ENCODE assay signal across 10 cellular contexts in genomic region chr2:42192642-42193566, GRCh38. TPM values are rescaled to one million over a fixed set of nuclear protein-coding genes. Genes with fewer than 3 reads are reported as not detected.
DNase-seq lines count a peak whose midpoint lies in the region; ATAC-seq and TF ChIP-seq lines count a peak whose summit lies in the region.
"Had no signal": no experiment of that assay in that cellular context is flagged by ENCODE, and none has a peak within 500 bp of the region (broad histone marks: within the 10 kb centered on the region; RNA-seq: fewer than 3 reads in every experiment).

No MANE protein-coding gene starts in this region.

- no peaks in the 10 kb centered on the region for H3K27me3 Mint-ChIP-seq in CD8-positive, alpha-beta memory T cell

- no peak for TF ChIP-seq CTCF in fibroblast of lung (conservative IDR thresholded peaks at IDR 0.05 in 1 of 2, IDR thresholded peaks at IDR 0.05 in 1 of 2; ENCODE audit: low read depth in 1 of 2, low read length in 2 of 2)

- no peaks in the 10 kb centered on the region for H3K36me3 ChIP-seq in CD8-positive, alpha-beta memory T cell (ENCODE audit: insufficient read depth, low read length)
- H3K36me3 ChIP-seq in fibroblast of lung (ENCODE audit: control insufficient read depth, insufficient read depth, low read length) = no peaks in the 10 kb centered on the region
- H3K36me3 ChIP-seq: HAP-1, SJSA1 had no signal

- intact Hi-C loops in Right ventricle myocardium inferior (cut with DNase I) = no loop called here

- POLR2A ChIA-PET in CD8-positive, alpha-beta memory T cell (lab: Charles Lee) = no interaction called here

- peak overlapping the region; percentile 15 to 86 (median 72) for H3K27ac Mint-ChIP-seq in CD8-positive, alpha-beta memory T cell

- H3K4me2 ChIP-seq in fibroblast of lung (ENCODE audit: extremely low read depth, insufficient read depth, low read length) = peak overlapping the region; percentile 46

- no peak overlapping the region for H3K27ac ChIP-seq in CD8-positive, alpha-beta memory T cell (ENCODE audit: low read depth, low read length)
- no peak overlapping the region for H3K27ac ChIP-seq in fibroblast of lung (ENCODE audit: insufficient read depth, low read length)
- H3K27ac ChIP-seq: SJSA1 had no signal

- no peaks in the 10 kb centered on the region for H3K27me3 ChIP-seq in CD8-positive, alpha-beta memory T cell (ENCODE audit: insufficient read depth, low read length, poor library complexity, severe bottlenecking)
- H3K27me3 ChIP-seq in fibroblast of lung (ENCODE audit: control insufficient read depth, insufficient read depth, low read length) = no peaks in the 10 kb centered on the region
- H3K27me3 ChIP-seq: SJSA1 had no signal

- H2AFZ ChIP-seq in fibroblast of lung (ENCODE audit: low read length) = no peak overlapping the region

- CTCF ChIA-PET in CD8-positive, alpha-beta memory T cell (lab: Charles Lee) = interaction anchor here (4.3 kb wide), 1 partner anchor 97 kb away, joined by 55 read pairs; no protein-coding TSS in a partner anchor

- no peaks in the 10 kb centered on the region for H3K9me3 Mint-ChIP-seq in CD8-positive, alpha-beta memory T cell

- peak; percentile 64 for ATAC-seq in GM19372 (IDR thresholded peaks at IDR 0.05; ENCODE audit: low read depth, unreplicated experiment)
- peak; percentile 58 for ATAC-seq in HG03521 (IDR thresholded peaks at IDR 0.05; ENCODE audit: unreplicated experiment)
- ATAC-seq in HG03342 (IDR thresholded peaks at IDR 0.05; ENCODE audit: unreplicated experiment) = no peak
- ATAC-seq in Right ventricle myocardium inferior = no peak

- peaks cover 65% of the 10 kb centered on the region for H3K79me2 ChIP-seq in fibroblast of lung (ENCODE audit: control insufficient read depth, insufficient read depth, low read length)

- H3K36me3 Mint-ChIP-seq in CD8-positive, alpha-beta memory T cell = peaks cover 0 to 32% (median 3%) of the 10 kb centered on the region in 3 donors

- no peaks in the 10 kb centered on the region for H3K9me3 ChIP-seq in CD8-positive, alpha-beta memory T cell (ENCODE audit: low read length)
- no peaks in the 10 kb centered on the region for H3K9me3 ChIP-seq in fibroblast of lung (ENCODE audit: control insufficient read depth, insufficient read depth, low read depth, low read length)
- H3K9me3 ChIP-seq: HAP-1, SJSA1 had no signal

- no peak overlapping the region for H3K9ac ChIP-seq in fibroblast of lung (ENCODE audit: insufficient read depth, low read length)

- peaks cover 66 to 94% (median 86%) of the 10 kb centered on the region in 3 donors for H3K4me1 Mint-ChIP-seq in CD8-positive, alpha-beta memory T cell

- no peak for DNase-seq in CD8-positive, alpha-beta memory T cell
- DNase-seq in fibroblast of lung (ENCODE audit: low read depth in 2 of 2) (no peak), amniotic stem cell (lab: John Stamatoyannopoulos, UW) (no peak), middle frontal gyrus (ENCODE audit: extremely low spot score, low spot score) (no peak), Right ventricle myocardium inferior (ENCODE audit: missing footprints) (no peak)

- H4K20me1 ChIP-seq in fibroblast of lung (ENCODE audit: control insufficient read depth, extremely low read depth, insufficient read depth, low read length) = no peaks in the 10 kb centered on the region

- no peak overlapping the region for H3K4me3 ChIP-seq in CD8-positive, alpha-beta memory T cell (ENCODE audit: low read length)
- no peak overlapping the region for H3K4me3 ChIP-seq in fibroblast of lung (replicated peaks in 1 of 4; ENCODE audit: control extremely low read depth in 1 of 4, insufficient read depth in 1 of 4, low read depth in 3 of 4, low read length in 4 of 4)
- H3K4me3 ChIP-seq: HAP-1, SJSA1 had no signal

- peak overlapping the region in 6 of 7 donors; percentile 21 to 72 (median 46) for H3K4me3 Mint-ChIP-seq in CD8-positive, alpha-beta memory T cell

- peaks cover 63% of the 10 kb centered on the region for H3K4me1 ChIP-seq in CD8-positive, alpha-beta memory T cell (ENCODE audit: insufficient read depth, low read length)
- peaks cover 17% of the 10 kb centered on the region for H3K4me1 ChIP-seq in fibroblast of lung (ENCODE audit: control insufficient read depth, extremely low read depth, insufficient read depth, low read length)

RNA-seq across cellular contexts. Expression of gene EML4, which starts 23.8 kb away (rescaled TPM):
- 10 to 100 TPM; 58.0 to 61.5 TPM for total RNA-seq in CD8-positive, alpha-beta memory T cell
- polyA plus RNA-seq in CD8-positive, alpha-beta memory T cell = 70.8 TPM
- total RNA-seq in fibroblast of lung (30.8 and 49.5 TPM in 2 replicates), Right ventricle myocardium inferior (5.6 TPM)
- 62.7 and 65.4 TPM in 2 replicates for polyA plus RNA-seq in fibroblast of lung
- polyA plus RNA-seq in fibroblast of lung (2012) = 32.0 and 34.4 TPM in 2 replicates
- 26.4 and 35.9 TPM in 2 replicates for polyA minus RNA-seq in fibroblast of lung (ENCODE audit: low replicate concordance)

Comparison
In these comparisons a context has a peak if more than half of its experiments do, and no peak if none do; other contexts are left out.
1. ATAC-seq: peak in GM19372 (single experiment) and HG03521 (single experiment); none in HG03342 (single experiment) and Right ventricle myocardium inferior (single experiment).